ENCODE assay signal across 14 cellular contexts in genomic region chr1:178659789-178660208, GRCh38.
DNase-seq lines count a peak whose midpoint lies in the region; ATAC-seq and TF ChIP-seq lines count a peak whose summit lies in the region.
"Had no signal": no experiment of that assay in that cellular context is flagged by ENCODE, and none has a peak within 500 bp of the region (broad histone marks: within the 10 kb centered on the region; RNA-seq: fewer than 3 reads in every experiment).

No MANE protein-coding gene starts in this region.

- DNase-seq in NOMO-1 treated with dmso at 0.1 percent for 144 hours (lab: John Stamatoyannopoulos, UW; ENCODE audit: unreplicated experiment): peak; percentile 14
- no peak for DNase-seq in nucleus accumbens (lab: John Stamatoyannopoulos, UW)
- no peak for DNase-seq in Ammon's horn (ENCODE audit: low spot score)
- DNase-seq: activated T-cell treated with anti-CD3 and anti-CD28 coated beads, Interleukin-2, amount 50 U/mL, for 72 hours; C1 segment of cervical spinal cord; islet precursor cell; NCI-H187 treated with DMSO at 0.1 percent for 48 hours; PC-9; stimulated activated CD4-positive, alpha-beta T cell treated with anti-CD3 and anti-CD28 coated beads, Interleukin-1b, Interleukin-23, amount 100 ng/mL, for 48 hours had no signal

- ATAC-seq in GM18508 (IDR thresholded peaks at IDR 0.05; ENCODE audit: insufficient read depth, unreplicated experiment): peak; percentile 49
- peak; percentile 57 for ATAC-seq in GM21381 (IDR thresholded peaks at IDR 0.05; ENCODE audit: unreplicated experiment)
- peak; percentile 61 for ATAC-seq in HG03045 (IDR thresholded peaks at IDR 0.05; ENCODE audit: unreplicated experiment)
- ATAC-seq in HG03097 (IDR thresholded peaks at IDR 0.05; ENCODE audit: low FRiP score, unreplicated experiment): no peak
- ATAC-seq in SK-N-SH treated with all-trans-retinoic acid at 6 μM for 48 hours: no peak
- ATAC-seq: activated T-cell treated with anti-CD3 and anti-CD28 coated beads, Interleukin-2, amount 50 U/mL, for 72 hours had no signal

TF ChIP-seq in SK-N-SH treated with all-trans-retinoic acid at 6 μM for 48 hours, 23 proteins besides CTCF, POLR2A, EP300 and RAD21:
- TF ChIP-seq TSHZ2 (CRISPR knock-in tag; IDR thresholded peaks at IDR 0.05): no peak
- TF ChIP-seq ARNTL (CRISPR knock-in tag; IDR thresholded peaks at IDR 0.05; ENCODE audit: borderline replicate concordance, low read depth): no peak
- TF ChIP-seq ZFP3 (CRISPR knock-in tag; IDR thresholded peaks at IDR 0.05): no peak
- TF ChIP-seq TCF4 (CRISPR knock-in tag; IDR thresholded peaks at IDR 0.05; ENCODE audit: borderline replicate concordance): no peak
- TF ChIP-seq CSRNP3 (CRISPR knock-in tag; IDR thresholded peaks at IDR 0.05): no peak
- no peak for TF ChIP-seq ZFP30 (CRISPR knock-in tag; IDR thresholded peaks at IDR 0.05)
- no peak for TF ChIP-seq PATZ1 (CRISPR knock-in tag; IDR thresholded peaks at IDR 0.05; ENCODE audit: borderline replicate concordance)
- TF ChIP-seq ZC3H10 (CRISPR knock-in tag; IDR thresholded peaks at IDR 0.05): no peak
- TF ChIP-seq RARB (CRISPR knock-in tag; IDR thresholded peaks at IDR 0.05): no peak
- no peak for TF ChIP-seq TOX (CRISPR knock-in tag; IDR thresholded peaks at IDR 0.05; ENCODE audit: borderline replicate concordance)
- TF ChIP-seq ZNF8 (CRISPR knock-in tag; IDR thresholded peaks at IDR 0.05): no peak
- TF ChIP-seq ISL1 (CRISPR knock-in tag; IDR thresholded peaks at IDR 0.05): no peak
TF ChIP-seq in SK-N-SH treated with all-trans-retinoic acid at 6 μM for 48 hours: peak in this region for 0.

Comparison
In these comparisons a context has a peak if more than half of its experiments do, and no peak if none do; other contexts are left out.
1. ATAC-seq: peak in GM18508 (single experiment), GM21381 (single experiment) and HG03045 (single experiment); none in HG03097 (single experiment) and SK-N-SH treated with all-trans-retinoic acid at 6 μM for 48 hours (single experiment).